Comparison of ENCODE assay signal across 1 cellular context in genomic region chr1:181175955-181176354, GRCh38.
TF ChIP-seq lines count a peak whose summit lies in the region.

No MANE protein-coding gene starts in this region.

TF ChIP-seq in H1, 55 proteins besides CTCF, POLR2A, EP300 and RAD21 (continued from another document):
- no peak for TF ChIP-seq CHD7 (IDR thresholded peaks at IDR 0.05; ENCODE audit: insufficient replicate concordance, low read length)
- TF ChIP-seq GABPA (IDR thresholded peaks at IDR 0.05; ENCODE audit: borderline replicate concordance, insufficient read depth, low read length): no peak
- no peak for TF ChIP-seq ASH2L (IDR thresholded peaks at IDR 0.05; ENCODE audit: low read length)
- no peak for TF ChIP-seq HDAC6 (IDR thresholded peaks at IDR 0.05; ENCODE audit: low read depth, low read length)
- TF ChIP-seq TCF12 (IDR thresholded peaks at IDR 0.05; ENCODE audit: low read depth, low read length): no peak
- no peak for TF ChIP-seq SP2 (IDR thresholded peaks at IDR 0.05; ENCODE audit: low read length)
- TF ChIP-seq TEAD4 (IDR thresholded peaks at IDR 0.05; ENCODE audit: low read depth, low read length): no peak
